In genomic region chr12:32151081-32151480, GRCh38 we compare ENCODE assay signal across 15 cellular contexts.
"Had no signal": no experiment of that assay in that cellular context is flagged by ENCODE, and none has a peak within 500 bp of the region (broad histone marks: within the 10 kb centered on the region; RNA-seq: fewer than 3 reads in every experiment).

No MANE protein-coding gene starts in this region.

- H3K4me3 ChIP-seq: lung, thyroid gland, vagina had no signal

- H3K4me3 Mint-ChIP-seq: activated naive CD4-positive, alpha-beta T cell treated with anti-CD3 and anti-CD28 coated beads, Interleukin-2, amount 50 U/mL, for 24 hours; central memory CD8-positive, alpha-beta T cell; naive thymus-derived CD4-positive, alpha-beta T cell had no signal

- DNase-seq: activated CD4-positive, alpha-beta T cell treated with anti-CD3 and anti-CD28 coated beads, Interleukin-2, amount 50 U/mL, for 4 hours; activated CD4-positive, CD25-positive, alpha-beta regulatory T cell treated with anti-CD3 and anti-CD28 coated beads, Interleukin-2, amount 50 U/mL, for 72 hours; activated T-cell treated with anti-CD3 and anti-CD28 coated beads, Interleukin-2, amount 50 U/mL, for 1 hour; head of caudate nucleus; left colon; naive thymus-derived CD4-positive, alpha-beta T cell; right cardiac atrium; small intestine; thyroid gland had no signal

- ATAC-seq: esophagus mucosa; left colon; naive thymus-derived CD4-positive, alpha-beta T cell; right cardiac atrium had no signal

- H3K36me3 ChIP-seq: neutrophil, thyroid gland, vagina had no signal

- H3K27ac ChIP-seq: neutrophil, thyroid gland, vagina had no signal

- H3K27me3 Mint-ChIP-seq: activated naive CD4-positive, alpha-beta T cell treated with anti-CD3 and anti-CD28 coated beads, Interleukin-2, amount 50 U/mL, for 24 hours; central memory CD8-positive, alpha-beta T cell; naive thymus-derived CD4-positive, alpha-beta T cell had no signal

- H3K9me3 Mint-ChIP-seq: activated naive CD4-positive, alpha-beta T cell treated with anti-CD3 and anti-CD28 coated beads, Interleukin-2, amount 50 U/mL, for 24 hours; central memory CD8-positive, alpha-beta T cell had no signal

- H3K9me3 ChIP-seq: neutrophil, thyroid gland, vagina had no signal

- H3K27me3 ChIP-seq: neutrophil, thyroid gland, vagina had no signal

- H3K4me1 Mint-ChIP-seq: activated naive CD4-positive, alpha-beta T cell treated with anti-CD3 and anti-CD28 coated beads, Interleukin-2, amount 50 U/mL, for 24 hours; central memory CD8-positive, alpha-beta T cell had no signal

- H3K27ac Mint-ChIP-seq: activated naive CD4-positive, alpha-beta T cell treated with anti-CD3 and anti-CD28 coated beads, Interleukin-2, amount 50 U/mL, for 24 hours had no signal

- H3K4me1 ChIP-seq: thyroid gland, vagina had no signal
